Comparison of ENCODE assay signal across 1 cellular context in the genomic region with DNA sequence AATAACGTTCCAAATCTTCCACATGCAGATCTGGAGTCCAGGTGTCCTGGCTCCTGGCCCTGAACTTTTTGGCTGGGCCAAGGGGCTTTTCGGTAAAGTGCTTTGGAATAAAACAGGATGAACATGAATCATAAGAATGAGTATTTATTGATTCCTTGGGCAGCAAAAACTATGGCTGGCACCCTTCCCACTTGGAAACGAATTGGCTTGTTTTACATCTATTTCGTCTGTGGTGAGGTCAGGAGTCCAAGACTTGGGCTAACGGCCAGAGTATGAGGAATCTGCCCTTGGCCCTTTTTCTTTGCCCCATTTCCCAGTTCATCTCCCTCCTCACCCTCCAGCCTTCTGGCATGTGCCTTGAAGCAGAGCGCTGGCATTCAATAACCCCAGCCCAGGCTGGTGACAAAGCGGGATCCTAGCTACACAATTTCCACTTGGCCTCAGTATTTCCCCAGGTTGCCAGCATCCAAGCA.
TF ChIP-seq lines count a peak whose summit lies in the region.

No MANE protein-coding gene starts in this region.

TF ChIP-seq in H1, 55 proteins besides CTCF, POLR2A, EP300 and RAD21:
- TF ChIP-seq, protein P1, sequence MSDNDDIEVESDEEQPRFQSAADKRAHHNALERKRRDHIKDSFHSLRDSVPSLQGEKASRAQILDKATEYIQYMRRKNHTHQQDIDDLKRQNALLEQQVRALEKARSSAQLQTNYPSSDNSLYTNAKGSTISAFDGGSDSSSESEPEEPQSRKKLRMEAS (IDR thresholded peaks at IDR 0.05), result no peak
- TF ChIP-seq ASH2L (IDR thresholded peaks at IDR 0.05; ENCODE audit: low read length) (no peak), SP4 (IDR thresholded peaks at IDR 0.05; ENCODE audit: low read length) (no peak), RXRA (IDR thresholded peaks at IDR 0.05; ENCODE audit: insufficient read depth, low read depth, low read length) (no peak), CTBP2 (IDR thresholded peaks at IDR 0.05; ENCODE audit: borderline replicate concordance, insufficient read depth, insufficient read length, low read length) (no peak), POU5F1 (IDR thresholded peaks at IDR 0.05; ENCODE audit: low read depth, low read length) (no peak), HDAC6 (IDR thresholded peaks at IDR 0.05; ENCODE audit: low read depth, low read length) (no peak), SP2 (IDR thresholded peaks at IDR 0.05; ENCODE audit: low read length) (no peak), SIN3A (conservative IDR thresholded peaks at IDR 0.05 in 1 of 2, IDR thresholded peaks at IDR 0.05 in 1 of 2; ENCODE audit: low read depth in 1 of 2, low read length in 2 of 2) (no peak), CHD1 (IDR thresholded peaks at IDR 0.05; ENCODE audit: low read depth, low read length) (no peak), YY1 (IDR thresholded peaks at IDR 0.05; ENCODE audit: low read depth, low read length) (no peak), CREB1 (IDR thresholded peaks at IDR 0.05) (no peak), POLR2AphosphoS5 (IDR thresholded peaks at IDR 0.05; ENCODE audit: low read depth, low read length) (no peak), CBX8 (IDR thresholded peaks at IDR 0.05; ENCODE audit: borderline replicate concordance, low read depth, low read length) (no peak)
